ENCODE assay signal across 20 cellular contexts in genomic region chr1:12320516-12320915, GRCh38.
"Had no signal": no experiment of that assay in that cellular context is flagged by ENCODE, and none has a peak within 500 bp of the region (broad histone marks: within the 10 kb centered on the region; RNA-seq: fewer than 3 reads in every experiment).

No MANE protein-coding gene starts in this region.

- H3K4me1 ChIP-seq: right atrium auricular region had no signal

- DNase-seq: effector memory CD4-positive, alpha-beta T cell; erythroblast; glutamatergic neuron; left colon; left ventricle myocardium superior; mesendoderm; naive thymus-derived CD4-positive, alpha-beta T cell; posterior cingulate gyrus; sigmoid colon; stimulated activated CD4-positive, alpha-beta T cell treated with anti-CD3 and anti-CD28 coated beads, Interleukin-2, amount 100 ng/mL, for 24 hours; stimulated activated naive CD4-positive, alpha-beta T cell; stomach; substantia nigra; trophoblast cell had no signal

- H3K27ac ChIP-seq: neutrophil, right atrium auricular region, skin epidermis, stomach, thoracic aorta had no signal

- H3K9me3 ChIP-seq: neutrophil, right atrium auricular region, sigmoid colon, stomach, thoracic aorta had no signal

- ATAC-seq: left colon; left ventricle myocardium superior; naive thymus-derived CD4-positive, alpha-beta T cell had no signal

- H3K27me3 ChIP-seq: neutrophil, right atrium auricular region, sigmoid colon, stomach had no signal

- H3K9me3 Mint-ChIP-seq: naive thymus-derived CD4-positive, alpha-beta T cell had no signal

- H3K4me3 Mint-ChIP-seq: naive thymus-derived CD4-positive, alpha-beta T cell had no signal

- H3K4me3 ChIP-seq: right atrium auricular region, sigmoid colon, skin epidermis, stomach, thoracic aorta had no signal

- H3K27me3 Mint-ChIP-seq: naive thymus-derived CD4-positive, alpha-beta T cell had no signal

- H3K27ac Mint-ChIP-seq: naive thymus-derived CD4-positive, alpha-beta T cell had no signal

- FAIRE-seq: frontal cortex, urothelium cell line had no signal
